In the genomic region with DNA sequence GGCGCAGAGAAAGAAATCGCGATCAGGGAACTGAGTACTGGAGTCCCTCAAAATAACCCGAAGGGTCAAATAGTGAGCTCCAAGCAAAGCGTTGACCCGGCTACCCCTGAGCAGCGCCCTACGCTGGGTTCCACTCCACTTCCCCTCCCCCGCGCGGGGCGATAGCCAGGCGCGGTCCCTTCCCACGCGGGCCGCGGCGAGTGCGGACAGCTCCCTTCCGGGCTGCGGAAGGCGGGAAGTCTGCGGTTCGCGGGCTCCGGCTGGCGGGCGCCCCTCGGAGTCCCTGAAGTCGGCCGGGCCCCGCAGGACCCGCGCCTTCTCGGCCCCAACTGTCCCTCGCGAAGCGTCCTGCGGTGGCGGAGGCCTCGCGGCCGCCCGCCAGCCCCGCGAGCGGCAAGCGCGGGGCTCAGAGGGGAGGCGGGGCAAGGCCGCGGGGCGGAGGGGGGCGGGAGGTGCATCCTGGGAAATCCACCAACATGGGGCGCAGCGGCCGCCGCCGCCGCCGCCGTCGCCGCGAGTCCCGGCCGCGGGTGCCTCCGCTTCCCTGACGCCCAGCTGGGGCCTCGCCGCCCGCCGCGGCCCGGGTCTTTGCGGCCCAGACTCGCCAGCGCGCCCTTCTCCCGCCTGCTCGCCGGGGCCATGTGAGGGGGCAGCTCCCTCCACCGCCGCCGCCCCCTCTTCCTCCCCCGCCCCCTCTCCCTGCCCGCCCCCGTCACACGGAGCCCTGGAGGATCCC, we compare ENCODE assay signal across 1 cellular context.
TF ChIP-seq lines count a peak whose summit lies in the region.

A gene (plus strand): TSS at position 457 of the 736 bp plus-strand sequence. CDS start 315 bp downstream, outside the sequence.

TF ChIP-seq in HEK293, 187 proteins besides CTCF, POLR2A, EP300 and RAD21 (continued from another document and continues in another):
- TF ChIP-seq, protein P1, sequence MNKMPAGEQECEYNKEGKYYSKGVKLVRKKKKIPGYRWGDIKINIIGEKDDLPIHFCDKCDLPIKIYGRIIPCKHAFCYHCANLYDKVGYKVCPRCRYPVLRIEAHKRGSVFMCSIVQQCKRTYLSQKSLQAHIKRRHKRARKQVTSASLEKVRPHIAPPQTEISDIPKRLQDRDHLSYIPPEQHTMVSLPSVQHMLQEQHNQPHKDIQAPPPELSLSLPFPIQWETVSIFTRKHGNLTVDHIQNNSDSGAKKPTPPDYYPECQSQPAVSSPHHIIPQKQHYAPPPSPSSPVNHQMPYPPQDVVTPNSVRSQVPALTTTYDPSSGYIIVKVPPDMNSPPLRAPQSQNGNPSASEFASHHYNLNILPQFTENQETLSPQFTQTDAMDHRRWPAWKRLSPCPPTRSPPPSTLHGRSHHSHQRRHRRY (tag by site-specific recombination; IDR thresholded peaks at IDR 0.05) = no peak
- TF ChIP-seq ZNF221 (tag by site-specific recombination; IDR thresholded peaks at IDR 0.05; ENCODE audit: borderline replicate concordance) (no peak), ZNF394 (tag by site-specific recombination; IDR thresholded peaks at IDR 0.05; ENCODE audit: borderline replicate concordance) (no peak), GLIS1 (tag by site-specific recombination; IDR thresholded peaks at IDR 0.05) (no peak), ZNF433 (tag by site-specific recombination; IDR thresholded peaks at IDR 0.05; ENCODE audit: low read depth) (no peak), ZNF341 (tag by site-specific recombination; IDR thresholded peaks at IDR 0.05; ENCODE audit: low read depth) (peak; percentile 67), GFI1B (tag by site-specific recombination; IDR thresholded peaks at IDR 0.05) (no peak), ZFP41 (tag by site-specific recombination; IDR thresholded peaks at IDR 0.05; ENCODE audit: borderline replicate concordance) (no peak), SCRT1 (tag by site-specific recombination; IDR thresholded peaks at IDR 0.05; ENCODE audit: borderline replicate concordance) (no peak), ZNF514 (tag by site-specific recombination; IDR thresholded peaks at IDR 0.05) (no peak), ZNF10 (tag by site-specific recombination; IDR thresholded peaks at IDR 0.05) (no peak), ZIC2 (tag by site-specific recombination; IDR thresholded peaks at IDR 0.05) (no peak), ZBTB7A (tag by site-specific recombination; IDR thresholded peaks at IDR 0.05; ENCODE audit: low read depth) (peak; percentile 15; the same call in 1 of the 2 replicates), ZNF335 (tag by site-specific recombination; conservative IDR thresholded peaks at IDR 0.05) (peak; percentile 62; the same call in 1 of the 2 replicates), ZNF76 (tag by site-specific recombination; IDR thresholded peaks at IDR 0.05; ENCODE audit: borderline replicate concordance, low read depth) (0 out of 2 replicates have a peak, but pooled peaks have one; percentile 25), ZNF121 (tag by site-specific recombination; IDR thresholded peaks at IDR 0.05) (no peak), ZBTB48 (tag by site-specific recombination; IDR thresholded peaks at IDR 0.05) (peak; percentile 69), ZNF223 (tag by site-specific recombination; IDR thresholded peaks at IDR 0.05) (no peak), ZNF473 (tag by site-specific recombination; IDR thresholded peaks at IDR 0.05) (no peak), SP7 (tag by site-specific recombination; IDR thresholded peaks at IDR 0.05) (no peak), ZNF621 (tag by site-specific recombination; IDR thresholded peaks at IDR 0.05) (no peak), ZNF654 (tag by site-specific recombination; IDR thresholded peaks at IDR 0.05; ENCODE audit: low read depth) (no peak), REPIN1 (tag by site-specific recombination; IDR thresholded peaks at IDR 0.05; ENCODE audit: low read depth) (no peak), KLF9 (tag by site-specific recombination; IDR thresholded peaks at IDR 0.05; ENCODE audit: low read depth) (0 out of 2 replicates have a peak, but pooled peaks have one; percentile 11), ZNF501 (tag by site-specific recombination; IDR thresholded peaks at IDR 0.05) (no peak), ZNF292 (tag by site-specific recombination; IDR thresholded peaks at IDR 0.05; ENCODE audit: borderline replicate concordance, low read depth) (no peak), ZNF155 (tag by site-specific recombination; IDR thresholded peaks at IDR 0.05) (no peak), MZF1 (tag by site-specific recombination; IDR thresholded peaks at IDR 0.05; ENCODE audit: borderline replicate concordance) (no peak), KLF7 (tag by site-specific recombination; IDR thresholded peaks at IDR 0.05; ENCODE audit: borderline replicate concordance) (no peak), ZBTB21 (tag by site-specific recombination; IDR thresholded peaks at IDR 0.05) (no peak), ZNF184 (tag by site-specific recombination; IDR thresholded peaks at IDR 0.05) (no peak), GLI4 (tag by site-specific recombination; IDR thresholded peaks at IDR 0.05) (no peak), KLF1 (tag by site-specific recombination; IDR thresholded peaks at IDR 0.05) (no peak)
- TF ChIP-seq, protein P2, sequence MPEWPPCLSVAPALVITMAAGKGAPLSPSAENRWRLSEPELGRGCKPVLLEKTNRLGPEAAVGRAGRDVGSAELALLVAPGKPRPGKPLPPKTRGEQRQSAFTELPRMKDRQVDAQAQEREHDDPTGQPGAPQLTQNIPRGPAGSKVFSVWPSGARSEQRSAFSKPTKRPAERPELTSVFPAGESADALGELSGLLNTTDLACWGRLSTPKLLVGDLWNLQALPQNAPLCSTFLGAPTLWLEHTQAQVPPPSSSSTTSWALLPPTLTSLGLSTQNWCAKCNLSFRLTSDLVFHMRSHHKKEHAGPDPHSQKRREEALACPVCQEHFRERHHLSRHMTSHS (tag by site-specific recombination; IDR thresholded peaks at IDR 0.05) = no peak
- TF ChIP-seq, protein P3, sequence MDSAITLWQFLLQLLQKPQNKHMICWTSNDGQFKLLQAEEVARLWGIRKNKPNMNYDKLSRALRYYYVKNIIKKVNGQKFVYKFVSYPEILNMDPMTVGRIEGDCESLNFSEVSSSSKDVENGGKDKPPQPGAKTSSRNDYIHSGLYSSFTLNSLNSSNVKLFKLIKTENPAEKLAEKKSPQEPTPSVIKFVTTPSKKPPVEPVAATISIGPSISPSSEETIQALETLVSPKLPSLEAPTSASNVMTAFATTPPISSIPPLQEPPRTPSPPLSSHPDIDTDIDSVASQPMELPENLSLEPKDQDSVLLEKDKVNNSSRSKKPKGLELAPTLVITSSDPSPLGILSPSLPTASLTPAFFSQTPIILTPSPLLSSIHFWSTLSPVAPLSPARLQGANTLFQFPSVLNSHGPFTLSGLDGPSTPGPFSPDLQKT (IDR thresholded peaks at IDR 0.05; ENCODE audit: borderline replicate concordance, low read depth, low read length) = no peak
- TF ChIP-seq, protein P4, sequence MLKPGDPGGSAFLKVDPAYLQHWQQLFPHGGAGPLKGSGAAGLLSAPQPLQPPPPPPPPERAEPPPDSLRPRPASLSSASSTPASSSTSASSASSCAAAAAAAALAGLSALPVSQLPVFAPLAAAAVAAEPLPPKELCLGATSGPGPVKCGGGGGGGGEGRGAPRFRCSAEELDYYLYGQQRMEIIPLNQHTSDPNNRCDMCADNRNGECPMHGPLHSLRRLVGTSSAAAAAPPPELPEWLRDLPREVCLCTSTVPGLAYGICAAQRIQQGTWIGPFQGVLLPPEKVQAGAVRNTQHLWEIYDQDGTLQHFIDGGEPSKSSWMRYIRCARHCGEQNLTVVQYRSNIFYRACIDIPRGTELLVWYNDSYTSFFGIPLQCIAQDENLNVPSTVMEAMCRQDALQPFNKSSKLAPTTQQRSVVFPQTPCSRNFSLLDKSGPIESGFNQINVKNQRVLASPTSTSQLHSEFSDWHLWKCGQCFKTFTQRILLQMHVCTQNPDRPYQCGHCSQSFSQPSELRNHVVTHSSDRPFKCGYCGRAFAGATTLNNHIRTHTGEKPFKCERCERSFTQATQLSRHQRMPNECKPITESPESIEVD (tag by site-specific recombination; IDR thresholded peaks at IDR 0.05) = no peak
- TF ChIP-seq, protein P5, sequence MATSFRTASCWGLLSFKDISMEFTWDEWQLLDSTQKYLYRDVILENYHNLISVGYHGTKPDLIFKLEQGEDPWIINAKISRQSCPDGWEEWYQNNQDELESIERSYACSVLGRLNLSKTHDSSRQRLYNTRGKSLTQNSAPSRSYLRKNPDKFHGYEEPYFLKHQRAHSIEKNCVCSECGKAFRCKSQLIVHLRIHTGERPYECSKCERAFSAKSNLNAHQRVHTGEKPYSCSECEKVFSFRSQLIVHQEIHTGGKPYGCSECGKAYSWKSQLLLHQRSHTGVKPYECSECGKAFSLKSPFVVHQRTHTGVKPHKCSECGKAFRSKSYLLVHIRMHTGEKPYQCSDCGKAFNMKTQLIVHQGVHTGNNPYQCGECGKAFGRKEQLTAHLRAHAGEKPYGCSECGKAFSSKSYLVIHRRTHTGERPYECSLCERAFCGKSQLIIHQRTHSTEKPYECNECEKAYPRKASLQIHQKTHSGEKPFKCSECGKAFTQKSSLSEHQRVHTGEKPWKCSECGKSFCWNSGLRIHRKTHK (tag by site-specific recombination; IDR thresholded peaks at IDR 0.05) = no peak
- TF ChIP-seq, protein P6, sequence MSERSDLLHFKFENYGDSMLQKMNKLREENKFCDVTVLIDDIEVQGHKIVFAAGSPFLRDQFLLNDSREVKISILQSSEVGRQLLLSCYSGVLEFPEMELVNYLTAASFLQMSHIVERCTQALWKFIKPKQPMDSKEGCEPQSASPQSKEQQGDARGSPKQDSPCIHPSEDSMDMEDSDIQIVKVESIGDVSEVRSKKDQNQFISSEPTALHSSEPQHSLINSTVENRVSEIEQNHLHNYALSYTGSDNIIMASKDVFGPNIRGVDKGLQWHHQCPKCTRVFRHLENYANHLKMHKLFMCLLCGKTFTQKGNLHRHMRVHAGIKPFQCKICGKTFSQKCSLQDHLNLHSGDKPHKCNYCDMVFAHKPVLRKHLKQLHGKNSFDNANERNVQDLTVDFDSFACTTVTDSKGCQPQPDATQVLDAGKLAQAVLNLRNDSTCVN (tag by site-specific recombination; optimal IDR thresholded peaks at IDR 0.05) = peak; percentile 73
- TF ChIP-seq, protein P7, sequence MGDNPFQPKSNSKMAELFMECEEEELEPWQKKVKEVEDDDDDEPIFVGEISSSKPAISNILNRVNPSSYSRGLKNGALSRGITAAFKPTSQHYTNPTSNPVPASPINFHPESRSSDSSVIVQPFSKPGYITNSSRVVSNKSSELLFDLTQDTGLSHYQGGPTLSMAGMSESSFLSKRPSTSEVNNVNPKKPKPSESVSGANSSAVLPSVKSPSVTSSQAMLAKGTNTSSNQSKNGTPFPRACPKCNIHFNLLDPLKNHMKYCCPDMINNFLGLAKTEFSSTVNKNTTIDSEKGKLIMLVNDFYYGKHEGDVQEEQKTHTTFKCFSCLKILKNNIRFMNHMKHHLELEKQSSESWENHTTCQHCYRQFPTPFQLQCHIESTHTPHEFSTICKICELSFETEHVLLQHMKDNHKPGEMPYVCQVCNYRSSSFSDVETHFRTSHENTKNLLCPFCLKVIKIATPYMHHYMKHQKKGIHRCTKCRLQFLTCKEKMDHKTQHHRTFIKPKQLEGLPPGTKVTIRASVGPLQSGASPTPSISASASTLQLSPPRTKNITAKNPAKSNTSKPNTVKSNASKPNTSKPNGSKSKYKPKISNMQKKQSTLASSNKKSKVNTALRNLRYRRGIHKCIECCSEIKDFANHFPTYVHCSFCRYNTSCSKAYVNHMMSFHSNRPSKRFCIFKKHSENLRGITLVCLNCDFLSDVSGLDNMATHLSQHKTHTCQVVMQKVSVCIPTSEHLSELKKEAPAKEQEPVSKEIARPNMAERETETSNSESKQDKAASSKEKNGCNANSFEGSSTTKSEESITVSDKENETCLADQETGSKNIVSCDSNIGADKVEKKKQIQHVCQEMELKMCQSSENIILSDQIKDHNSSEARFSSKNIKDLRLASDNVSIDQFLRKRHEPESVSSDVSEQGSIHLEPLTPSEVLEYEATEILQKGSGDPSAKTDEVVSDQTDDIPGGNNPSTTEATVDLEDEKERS (tag by site-specific recombination; IDR thresholded peaks at IDR 0.05) = no peak
- TF ChIP-seq, protein P8, sequence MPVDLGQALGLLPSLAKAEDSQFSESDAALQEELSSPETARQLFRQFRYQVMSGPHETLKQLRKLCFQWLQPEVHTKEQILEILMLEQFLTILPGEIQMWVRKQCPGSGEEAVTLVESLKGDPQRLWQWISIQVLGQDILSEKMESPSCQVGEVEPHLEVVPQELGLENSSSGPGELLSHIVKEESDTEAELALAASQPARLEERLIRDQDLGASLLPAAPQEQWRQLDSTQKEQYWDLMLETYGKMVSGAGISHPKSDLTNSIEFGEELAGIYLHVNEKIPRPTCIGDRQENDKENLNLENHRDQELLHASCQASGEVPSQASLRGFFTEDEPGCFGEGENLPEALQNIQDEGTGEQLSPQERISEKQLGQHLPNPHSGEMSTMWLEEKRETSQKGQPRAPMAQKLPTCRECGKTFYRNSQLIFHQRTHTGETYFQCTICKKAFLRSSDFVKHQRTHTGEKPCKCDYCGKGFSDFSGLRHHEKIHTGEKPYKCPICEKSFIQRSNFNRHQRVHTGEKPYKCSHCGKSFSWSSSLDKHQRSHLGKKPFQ (tag by site-specific recombination; IDR thresholded peaks at IDR 0.05) = no peak
- TF ChIP-seq, protein P9, sequence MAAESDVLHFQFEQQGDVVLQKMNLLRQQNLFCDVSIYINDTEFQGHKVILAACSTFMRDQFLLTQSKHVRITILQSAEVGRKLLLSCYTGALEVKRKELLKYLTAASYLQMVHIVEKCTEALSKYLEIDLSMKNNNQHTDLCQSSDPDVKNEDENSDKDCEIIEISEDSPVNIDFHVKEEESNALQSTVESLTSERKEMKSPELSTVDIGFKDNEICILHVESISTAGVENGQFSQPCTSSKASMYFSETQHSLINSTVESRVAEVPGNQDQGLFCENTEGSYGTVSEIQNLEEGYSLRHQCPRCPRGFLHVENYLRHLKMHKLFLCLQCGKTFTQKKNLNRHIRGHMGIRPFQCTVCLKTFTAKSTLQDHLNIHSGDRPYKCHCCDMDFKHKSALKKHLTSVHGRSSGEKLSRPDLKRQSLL (tag by site-specific recombination; IDR thresholded peaks at IDR 0.05) = no peak
- TF ChIP-seq, protein P10, sequence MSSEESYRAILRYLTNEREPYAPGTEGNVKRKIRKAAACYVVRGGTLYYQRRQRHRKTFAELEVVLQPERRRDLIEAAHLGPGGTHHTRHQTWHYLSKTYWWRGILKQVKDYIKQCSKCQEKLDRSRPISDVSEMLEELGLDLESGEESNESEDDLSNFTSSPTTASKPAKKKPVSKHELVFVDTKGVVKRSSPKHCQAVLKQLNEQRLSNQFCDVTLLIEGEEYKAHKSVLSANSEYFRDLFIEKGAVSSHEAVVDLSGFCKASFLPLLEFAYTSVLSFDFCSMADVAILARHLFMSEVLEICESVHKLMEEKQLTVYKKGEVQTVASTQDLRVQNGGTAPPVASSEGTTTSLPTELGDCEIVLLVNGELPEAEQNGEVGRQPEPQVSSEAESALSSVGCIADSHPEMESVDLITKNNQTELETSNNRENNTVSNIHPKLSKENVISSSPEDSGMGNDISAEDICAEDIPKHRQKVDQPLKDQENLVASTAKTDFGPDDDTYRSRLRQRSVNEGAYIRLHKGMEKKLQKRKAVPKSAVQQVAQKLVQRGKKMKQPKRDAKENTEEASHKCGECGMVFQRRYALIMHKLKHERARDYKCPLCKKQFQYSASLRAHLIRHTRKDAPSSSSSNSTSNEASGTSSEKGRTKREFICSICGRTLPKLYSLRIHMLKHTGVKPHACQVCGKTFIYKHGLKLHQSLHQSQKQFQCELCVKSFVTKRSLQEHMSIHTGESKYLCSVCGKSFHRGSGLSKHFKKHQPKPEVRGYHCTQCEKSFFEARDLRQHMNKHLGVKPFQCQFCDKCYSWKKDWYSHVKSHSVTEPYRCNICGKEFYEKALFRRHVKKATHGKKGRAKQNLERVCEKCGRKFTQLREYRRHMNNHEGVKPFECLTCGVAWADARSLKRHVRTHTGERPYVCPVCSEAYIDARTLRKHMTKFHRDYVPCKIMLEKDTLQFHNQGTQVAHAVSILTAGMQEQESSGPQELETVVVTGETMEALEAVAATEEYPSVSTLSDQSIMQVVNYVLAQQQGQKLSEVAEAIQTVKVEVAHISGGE (tag by site-specific recombination; conservative IDR thresholded peaks at IDR 0.05; ENCODE audit: low read depth) = 0 out of 2 replicates have a peak, but pooled peaks have one; percentile 35
